8 cellular contexts compared by ENCODE assay signal in the genomic region with DNA sequence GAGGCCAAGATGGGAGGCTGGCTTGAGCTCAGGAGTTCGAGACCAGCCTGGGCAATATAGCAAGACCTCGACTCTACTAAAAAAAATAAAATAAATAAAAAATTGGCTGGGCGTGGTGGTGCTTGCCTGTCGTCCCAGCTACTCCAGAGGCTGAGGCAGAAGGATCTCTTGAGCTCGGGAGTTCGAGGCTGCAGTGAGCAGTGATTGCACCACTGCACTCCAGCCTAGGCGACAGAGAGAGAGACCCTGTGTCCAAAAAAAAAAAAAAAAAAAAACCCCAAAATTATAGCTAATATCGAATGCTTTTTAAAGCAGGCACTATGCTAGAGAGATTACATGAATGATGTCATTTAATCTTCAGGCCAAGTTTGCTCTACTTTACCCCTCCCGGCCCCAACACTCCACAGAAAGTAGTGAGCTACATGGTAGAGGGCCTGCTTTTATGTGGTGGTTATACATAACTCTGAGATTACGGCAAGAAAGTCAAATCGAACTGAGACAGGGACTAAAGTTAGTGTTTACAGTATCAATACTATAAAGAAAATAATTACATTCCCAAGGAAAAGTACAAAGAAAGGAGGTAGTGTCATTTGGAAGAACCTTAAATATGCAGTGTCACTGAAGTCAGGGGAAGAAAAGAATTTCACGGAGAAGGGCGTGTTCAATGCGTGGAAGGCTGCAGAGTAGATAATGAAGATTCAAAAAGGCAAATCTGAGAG. TPM values are rescaled to one million over a fixed set of nuclear protein-coding genes. Genes with fewer than 3 reads are reported as not detected.
DNase-seq lines count a peak whose midpoint lies in the region; ATAC-seq and TF ChIP-seq lines count a peak whose summit lies in the region.

No MANE protein-coding gene starts in this region.

- DNase-seq in Calu3 (no peak), NT2/D1 (ENCODE audit: low read depth, low spot score) (no peak), endodermal cell (no peak), osteocyte (ENCODE audit: extremely low spot score, unreplicated experiment) (no peak), CD1c-positive myeloid dendritic cell (ENCODE audit: extremely low spot score) (no peak), COLO829 (ENCODE audit: low spot score) (no peak)

- WGBS in endodermal cell (ENCODE audit: insufficient coverage in 1 of 2, insufficient read length in 1 of 2), 2 experiments, result 49 to 69% methylated on average over 6 to 11 of the region's 14 CpGs

- H3K27ac ChIP-seq in endodermal cell (ENCODE audit: low read depth, low read length), result peak overlapping the region; percentile 79

- no peaks in the 10 kb centered on the region for H3K9me3 ChIP-seq in NT2/D1 (ENCODE audit: insufficient read depth, low read length)
- no peaks in the 10 kb centered on the region for H3K9me3 ChIP-seq in endodermal cell (ENCODE audit: control insufficient read depth, low read length)

- BruUV-seq in Calu3 (replicated peaks; lab: Mats Ljungman, UMichigan), result TSS peak; percentile 61

- H3K4me1 Mint-ChIP-seq in Calu3 (ENCODE audit: low read depth, unreplicated experiment) (peaks cover 21% of the 10 kb centered on the region), endodermal cell (peaks cover 26% of the 10 kb centered on the region), osteocyte (ENCODE audit: unreplicated experiment) (peaks cover 26% of the 10 kb centered on the region)

- H3K9me3 Mint-ChIP-seq in Calu3 (ENCODE audit: low read depth, unreplicated experiment) (no peaks in the 10 kb centered on the region), endodermal cell (no peaks in the 10 kb centered on the region), osteocyte (ENCODE audit: unreplicated experiment) (no peaks in the 10 kb centered on the region)

- CTCF ChIA-PET in Calu3 (lab: Charles Lee), result interaction anchor here (0.6 to 0.7 kb wide), 3 partner anchors 18 to 302 kb away, joined by 3 to 4 read pairs (median 3); no protein-coding TSS in a partner anchor

- H3K36me3 ChIP-seq in NT2/D1 (ENCODE audit: insufficient read depth, insufficient read length, low read length) (peaks cover 35% of the 10 kb centered on the region), endodermal cell (ENCODE audit: control insufficient read depth, insufficient read depth, low read length) (peaks cover 46% of the 10 kb centered on the region)

- peak overlapping the region; percentile 98 for H3K9ac ChIP-seq in NT2/D1 (ENCODE audit: insufficient read length, low read depth)
- peak overlapping the region; percentile 98 for H3K9ac ChIP-seq in endodermal cell (ENCODE audit: extremely low read depth, low read length, poor library complexity, severe bottlenecking)

- H3K27me3 ChIP-seq in NT2/D1 (ENCODE audit: insufficient read depth, insufficient read length) (no peaks in the 10 kb centered on the region), endodermal cell (ENCODE audit: control insufficient read depth, insufficient read depth, low read length, poor library complexity, severe bottlenecking) (no peaks in the 10 kb centered on the region)

- no peak for TF ChIP-seq CTCF in Calu3 (IDR thresholded peaks at IDR 0.05; ENCODE audit: unreplicated experiment)
- no peak for TF ChIP-seq CTCF in endodermal cell (conservative IDR thresholded peaks at IDR 0.05)
- no peak for TF ChIP-seq CTCF in osteocyte (IDR thresholded peaks at IDR 0.05)

- peak overlapping the region; percentile 87 for H3K4me3 Mint-ChIP-seq in Calu3 (ENCODE audit: low read depth, unreplicated experiment)
- H3K4me3 Mint-ChIP-seq in endodermal cell, result peak overlapping the region; percentile 73
- peak overlapping the region; percentile 89 for H3K4me3 Mint-ChIP-seq in osteocyte (ENCODE audit: unreplicated experiment)

- intact Hi-C loops in Calu3 (cut with micrococcal nuclease; ENCODE audit: unreplicated experiment), result loop anchor here (5.0 kb wide), 1 partner anchor 300 kb away; no protein-coding TSS in a partner anchor

- H3K4me1 ChIP-seq in NT2/D1 (ENCODE audit: insufficient read depth, insufficient read length) (peaks cover 2% of the 10 kb centered on the region), endodermal cell (ENCODE audit: control insufficient read depth, insufficient read depth, low read length) (peaks cover 12% of the 10 kb centered on the region)

- H3K27ac Mint-ChIP-seq in Calu3 (ENCODE audit: unreplicated experiment) (peak overlapping the region; percentile 92), endodermal cell (peak overlapping the region; percentile 91), osteocyte (ENCODE audit: unreplicated experiment) (peak overlapping the region; percentile 90)

- peaks cover 24% of the 10 kb centered on the region for H3K36me3 Mint-ChIP-seq in Calu3 (ENCODE audit: insufficient read depth, unreplicated experiment)
- H3K36me3 Mint-ChIP-seq in endodermal cell (ENCODE audit: low read depth), result peaks cover 34% of the 10 kb centered on the region
- H3K36me3 Mint-ChIP-seq in osteocyte (ENCODE audit: unreplicated experiment), result peaks cover 12% of the 10 kb centered on the region

- ATAC-seq in HG02798 (IDR thresholded peaks at IDR 0.05; ENCODE audit: poor library complexity, unreplicated experiment) (no peak), HG03139 (IDR thresholded peaks at IDR 0.05; ENCODE audit: unreplicated experiment) (no peak)

- H3K27me3 Mint-ChIP-seq in Calu3 (ENCODE audit: unreplicated experiment), result no peaks in the 10 kb centered on the region
- no peaks in the 10 kb centered on the region for H3K27me3 Mint-ChIP-seq in endodermal cell (ENCODE audit: insufficient read depth)
- H3K27me3 Mint-ChIP-seq in osteocyte (ENCODE audit: unreplicated experiment), result no peaks in the 10 kb centered on the region

- H3K4me3 ChIP-seq in NT2/D1 (ENCODE audit: insufficient read length, low read depth), result peak overlapping the region; percentile 94
- H3K4me3 ChIP-seq in endodermal cell (ENCODE audit: low read length), result peak overlapping the region; percentile 99

RNA-seq across cellular contexts. Expression of a gene that starts 1.1 kb away (rescaled TPM):
- 82.7 and 84.4 TPM in 2 replicates for total RNA-seq in Calu3 (2022)
- total RNA-seq in endodermal cell, result 10 to 100 TPM; 52.0 to 68.6 TPM
- 35.7 TPM for polyA plus RNA-seq in endodermal cell (2013, experiment 1 of 2)
- polyA plus RNA-seq in endodermal cell (2013, experiment 2 of 2), result 33.5 TPM
- total RNA-seq in osteocyte, result 45.6 and 51.8 TPM in 2 replicates
